Comparison of ENCODE assay signal across 1 cellular context in genomic region chr1:92074446-92074845, GRCh38.
TF ChIP-seq lines count a peak whose summit lies in the region.

No MANE protein-coding gene starts in this region.

TF ChIP-seq in HEK293, 187 proteins besides CTCF, POLR2A, EP300 and RAD21:
- peak; percentile 99 for TF ChIP-seq ZNF513 (tag by site-specific recombination; IDR thresholded peaks at IDR 0.05)
